Comparison of ENCODE assay signal across 8 cellular contexts in genomic region chr6:32176476-32177181, GRCh38. TPM values are rescaled to one million over a fixed set of nuclear protein-coding genes. Genes with fewer than 3 reads are reported as not detected.
DNase-seq lines count a peak whose midpoint lies in the region; ATAC-seq, FAIRE-seq and TF ChIP-seq lines count a peak whose summit lies in the region.

No MANE protein-coding gene starts in this region.

- TF ChIP-seq CTCF in natural killer cell (IDR thresholded peaks at IDR 0.05), result no peak

- ATAC-seq in natural killer cell (no peak), HG03571 (IDR thresholded peaks at IDR 0.05; ENCODE audit: unreplicated experiment) (no peak)

- no peak for FAIRE-seq in GM19239 (lab: Jason Lieb, UNC)

- H3K4me3 Mint-ChIP-seq in dendritic cell treated with granulocyte-macrophage colony-stimulating factor and Interleukin-4, amounts not matched to agents 40 ng/mL and 50 ng/mL, for 4 days, result peak overlapping the region; percentile 91
- H3K4me3 Mint-ChIP-seq in natural killer cell, result peak overlapping the region; percentile 97

- DNase-seq in EH (ENCODE audit: low read depth) (peak; percentile 66), NCI-H510A treated with DMSO at 0.1 percent for 48 hours (lab: John Stamatoyannopoulos, UW) (peak; percentile 96), natural killer cell (no peak), SHP77 treated with DMSO at 0.1 percent for 48 hours (lab: John Stamatoyannopoulos, UW) (no peak), NCI-H187 treated with DMSO at 0.1 percent for 48 hours (lab: John Stamatoyannopoulos, UW) (no peak), GM19239 (ENCODE audit: insufficient read length, low spot score) (no peak)

- H3K4me1 Mint-ChIP-seq in dendritic cell treated with granulocyte-macrophage colony-stimulating factor and Interleukin-4, amounts not matched to agents 40 ng/mL and 50 ng/mL, for 4 days (ENCODE audit: low read depth), result peaks cover 75% of the 10 kb centered on the region
- peaks cover 68 to 83% of the 10 kb centered on the region in 2 donors for H3K4me1 Mint-ChIP-seq in natural killer cell

- peaks cover 44% of the 10 kb centered on the region for H3K36me3 Mint-ChIP-seq in dendritic cell treated with granulocyte-macrophage colony-stimulating factor and Interleukin-4, amounts not matched to agents 40 ng/mL and 50 ng/mL, for 4 days (ENCODE audit: low read depth)
- no peaks in the 10 kb centered on the region for H3K36me3 Mint-ChIP-seq in natural killer cell

- no peaks in the 10 kb centered on the region for H3K9me3 Mint-ChIP-seq in dendritic cell treated with granulocyte-macrophage colony-stimulating factor and Interleukin-4, amounts not matched to agents 40 ng/mL and 50 ng/mL, for 4 days
- no peaks in the 10 kb centered on the region for H3K9me3 Mint-ChIP-seq in natural killer cell

- H3K27me3 Mint-ChIP-seq in dendritic cell treated with granulocyte-macrophage colony-stimulating factor and Interleukin-4, amounts not matched to agents 40 ng/mL and 50 ng/mL, for 4 days, result no peaks in the 10 kb centered on the region
- H3K27me3 Mint-ChIP-seq in natural killer cell (ENCODE audit: low read depth in 2 of 2), result no peaks in the 10 kb centered on the region

- H3K27ac Mint-ChIP-seq in dendritic cell treated with granulocyte-macrophage colony-stimulating factor and Interleukin-4, amounts not matched to agents 40 ng/mL and 50 ng/mL, for 4 days, result peak overlapping the region; percentile 86
- peak overlapping the region; percentile 97 for H3K27ac Mint-ChIP-seq in natural killer cell

- intact Hi-C loops in dendritic cell treated with granulocyte-macrophage colony-stimulating factor and Interleukin-4, amounts not matched to agents 40 ng/mL and 50 ng/mL, for 4 days (cut with micrococcal nuclease), result loop anchor here (5.0 kb wide), 1 partner anchor 49 kb away; the partner anchor contains the start of gene ATF6B
- intact Hi-C loops in natural killer cell (cut with micrococcal nuclease), result loop anchor here (1.0 to 10.0 kb wide), 4 partner anchors 28 to 796 kb away; partner anchors contain the start of genes C6orf47, CSNK2B, FKBPL and GPANK1

RNA-seq across cellular contexts. Expression of gene AGPAT1, which starts 0.7 kb away (rescaled TPM):
- total RNA-seq in natural killer cell, result 10 to 100 TPM; 29.5 to 31.9 (median 31.2) TPM

RNA-seq across cellular contexts. Expression of gene RNF5, which starts 1.6 kb away (rescaled TPM):
- total RNA-seq in natural killer cell, result 10 to 100 TPM; 35.1 to 39.2 (median 36.6) TPM

RNA-seq across cellular contexts. Expression of gene AGER, which starts 7.4 kb away (rescaled TPM):
- 10 to 100 TPM; 19.0 to 25.1 (median 22.9) TPM for total RNA-seq in natural killer cell

RNA-seq across cellular contexts. Expression of gene EGFL8, which starts 12.2 kb away (rescaled TPM):
- 10 to 100 TPM; 18.2 to 22.9 (median 20.1) TPM for total RNA-seq in natural killer cell

RNA-seq across cellular contexts. Expression of gene PBX2, which starts 13.4 kb away (rescaled TPM):
- 100 to 1,000 TPM; 111 to 116 (median 112) TPM for total RNA-seq in natural killer cell

Comparison
In these comparisons a context has a peak if more than half of its experiments do, and no peak if none do; other contexts are left out.
1. DNase-seq: peak in EH (single experiment) and NCI-H510A treated with DMSO at 0.1 percent for 48 hours (single experiment); none in natural killer cell (single experiment), SHP77 treated with DMSO at 0.1 percent for 48 hours (single experiment), NCI-H187 treated with DMSO at 0.1 percent for 48 hours (single experiment) and GM19239 (single experiment).